ENCODE assay signal across 12 cellular contexts in genomic region chr7:1055491-1056005, GRCh38. TPM values are rescaled to one million over a fixed set of nuclear protein-coding genes. Genes with fewer than 3 reads are reported as not detected.
A peak's percentile ranks its signal among the peaks of the same experiment; 100 is the strongest.
DNase-seq lines count a peak whose midpoint lies in the region; ATAC-seq, FAIRE-seq and TF ChIP-seq lines count a peak whose summit lies in the region.
"Had no signal": no experiment of that assay in that cellular context is flagged by ENCODE, and none has a peak within 500 bp of the region (broad histone marks: within the 10 kb centered on the region; RNA-seq: fewer than 3 reads in every experiment).

No MANE protein-coding gene starts in this region.

- POLR2A ChIA-PET in naive thymus-derived CD4-positive, alpha-beta T cell (lab: Charles Lee) = interaction anchor here (1.0 to 4.1 kb wide), 6 partner anchors 10 to 80 kb away, joined by 3 to 52 read pairs (median 9); partner anchors contain the start of genes COX19 and GPR146

- H3K27ac Mint-ChIP-seq in natural killer cell = no peak overlapping the region
- H3K27ac Mint-ChIP-seq in natural killer cell treated with Interleukin-12 subunit alpha and Interleukin-12 subunit beta and Interleukin-15 and Interleukin-18, amount 100 ng/mL, for 72 hours = no peak overlapping the region
- no peak overlapping the region for H3K27ac Mint-ChIP-seq in central memory CD8-positive, alpha-beta T cell (ENCODE audit: low read depth)
- H3K27ac Mint-ChIP-seq in naive thymus-derived CD4-positive, alpha-beta T cell = peak overlapping the region; percentile 59 to 93 (median 89)

- H3K4me3 Mint-ChIP-seq in natural killer cell = peak overlapping the region; percentile 4
- no peak overlapping the region for H3K4me3 Mint-ChIP-seq in natural killer cell treated with Interleukin-12 subunit alpha and Interleukin-12 subunit beta and Interleukin-15 and Interleukin-18, amount 100 ng/mL, for 72 hours
- peak overlapping the region; percentile 61 for H3K4me3 Mint-ChIP-seq in central memory CD8-positive, alpha-beta T cell
- H3K4me3 Mint-ChIP-seq in naive thymus-derived CD4-positive, alpha-beta T cell = peak overlapping the region; percentile 86 to 99 (median 93)

- no peaks in the 10 kb centered on the region for H3K9me3 ChIP-seq in naive thymus-derived CD4-positive, alpha-beta T cell (ENCODE audit: control insufficient read depth in 2 of 3, low read length in 3 of 3)
- H3K9me3 ChIP-seq: body of pancreas had no signal

- H3K4me3 ChIP-seq in naive thymus-derived CD4-positive, alpha-beta T cell (ENCODE audit: low read length) = peak overlapping the region; percentile 68
- H3K4me3 ChIP-seq: body of pancreas had no signal

- peaks cover 0 to 8% of the 10 kb centered on the region in 2 donors for H3K27me3 Mint-ChIP-seq in natural killer cell (ENCODE audit: low read depth in 2 of 2)
- H3K27me3 Mint-ChIP-seq in natural killer cell treated with Interleukin-12 subunit alpha and Interleukin-12 subunit beta and Interleukin-15 and Interleukin-18, amount 100 ng/mL, for 72 hours = peaks cover 0 to 4% of the 10 kb centered on the region in 2 donors
- H3K27me3 Mint-ChIP-seq in central memory CD8-positive, alpha-beta T cell = no peaks in the 10 kb centered on the region
- no peaks in the 10 kb centered on the region for H3K27me3 Mint-ChIP-seq in naive thymus-derived CD4-positive, alpha-beta T cell

- no peak for ATAC-seq in natural killer cell
- no peak for ATAC-seq in natural killer cell treated with Interleukin-12 subunit alpha and Interleukin-12 subunit beta and Interleukin-15 and Interleukin-18, amount 100 ng/mL, for 72 hours
- no peak for ATAC-seq in central memory CD8-positive, alpha-beta T cell (replicated peaks; ENCODE audit: extremely low read depth, poor library complexity, severe bottlenecking)
- peak; percentile 10 for ATAC-seq in naive thymus-derived CD4-positive, alpha-beta T cell
- no peak for ATAC-seq in GM19023 (IDR thresholded peaks at IDR 0.05; ENCODE audit: unreplicated experiment)
- no peak for ATAC-seq in HG03460 (IDR thresholded peaks at IDR 0.05; ENCODE audit: unreplicated experiment)
- ATAC-seq: body of pancreas had no signal

- H3K36me3 Mint-ChIP-seq in natural killer cell = no peaks in the 10 kb centered on the region
- no peaks in the 10 kb centered on the region for H3K36me3 Mint-ChIP-seq in natural killer cell treated with Interleukin-12 subunit alpha and Interleukin-12 subunit beta and Interleukin-15 and Interleukin-18, amount 100 ng/mL, for 72 hours
- H3K36me3 Mint-ChIP-seq in central memory CD8-positive, alpha-beta T cell (ENCODE audit: insufficient read depth) = no peaks in the 10 kb centered on the region
- peaks cover 0 to 9% (median 0%) of the 10 kb centered on the region in 5 donors for H3K36me3 Mint-ChIP-seq in naive thymus-derived CD4-positive, alpha-beta T cell

- DNase-seq in natural killer cell (no peak), frontal cortex (ENCODE audit: low spot score in 2 of 2) (no peak)
- DNase-seq in natural killer cell treated with Interleukin-12 subunit alpha and Interleukin-12 subunit beta and Interleukin-15 and Interleukin-18, amount 100 ng/mL, for 72 hours (ENCODE audit: low spot score) = no peak
- DNase-seq in central memory CD8-positive, alpha-beta T cell (ENCODE audit: low spot score in 2 of 2) = no peak
- peak in 1 of 9 donors; percentile 19 for DNase-seq in naive thymus-derived CD4-positive, alpha-beta T cell
- DNase-seq in stimulated activated CD4-positive, alpha-beta T cell treated with anti-CD3 and anti-CD28 coated beads, Interleukin-4, amount 100 ng/mL, for 1 hour = no peak
- DNase-seq: NCI-H1048, NCI-H524 treated with DMSO at 0.1 percent for 48 hours had no signal

- CTCF ChIA-PET in naive thymus-derived CD4-positive, alpha-beta T cell (lab: Charles Lee) = interaction anchor here (1.5 to 4.8 kb wide), 3 partner anchors 10 to 61 kb away, joined by 10 to 42 read pairs (median 16); partner anchors contain the start of gene GPR146

- FAIRE-seq in frontal cortex (lab: Jason Lieb, UNC) = no peak

- H3K27me3 ChIP-seq in naive thymus-derived CD4-positive, alpha-beta T cell (ENCODE audit: control insufficient read depth in 2 of 2, insufficient read depth in 2 of 2, low read length in 2 of 2) = no peaks in the 10 kb centered on the region
- H3K27me3 ChIP-seq: body of pancreas had no signal

- H3K36me3 ChIP-seq in naive thymus-derived CD4-positive, alpha-beta T cell (ENCODE audit: control insufficient read depth in 2 of 3, insufficient read depth in 3 of 3, low read length in 3 of 3) = peaks cover 0 to 11% (median 0%) of the 10 kb centered on the region in 3 experiments

- H3K4me1 Mint-ChIP-seq in natural killer cell = peaks cover 10 to 32% of the 10 kb centered on the region in 2 donors
- peaks cover 6 to 21% of the 10 kb centered on the region in 2 donors for H3K4me1 Mint-ChIP-seq in natural killer cell treated with Interleukin-12 subunit alpha and Interleukin-12 subunit beta and Interleukin-15 and Interleukin-18, amount 100 ng/mL, for 72 hours (ENCODE audit: low read depth in 2 of 2)
- no peaks in the 10 kb centered on the region for H3K4me1 Mint-ChIP-seq in central memory CD8-positive, alpha-beta T cell
- peaks cover 17 to 61% (median 36%) of the 10 kb centered on the region in 7 donors for H3K4me1 Mint-ChIP-seq in naive thymus-derived CD4-positive, alpha-beta T cell

- H3K4me1 ChIP-seq in naive thymus-derived CD4-positive, alpha-beta T cell (ENCODE audit: control insufficient read depth in 2 of 2, insufficient read depth in 2 of 2, low read length in 2 of 2) = peaks cover 0 to 25% of the 10 kb centered on the region in 2 donors
- H3K4me1 ChIP-seq: parathyroid adenoma had no signal

- peak overlapping the region; percentile 71 for H3K27ac ChIP-seq in naive thymus-derived CD4-positive, alpha-beta T cell (ENCODE audit: low read depth, low read length)
- H3K27ac ChIP-seq: parathyroid adenoma had no signal

- H3K9me3 Mint-ChIP-seq in natural killer cell = no peaks in the 10 kb centered on the region
- H3K9me3 Mint-ChIP-seq in natural killer cell treated with Interleukin-12 subunit alpha and Interleukin-12 subunit beta and Interleukin-15 and Interleukin-18, amount 100 ng/mL, for 72 hours = no peaks in the 10 kb centered on the region
- no peaks in the 10 kb centered on the region for H3K9me3 Mint-ChIP-seq in central memory CD8-positive, alpha-beta T cell
- H3K9me3 Mint-ChIP-seq in naive thymus-derived CD4-positive, alpha-beta T cell = no peaks in the 10 kb centered on the region

- intact Hi-C loops in natural killer cell (cut with micrococcal nuclease) = no loop called here
- intact Hi-C loops in naive thymus-derived CD4-positive, alpha-beta T cell (cut with micrococcal nuclease) = loop anchor here in 1 of 2 donors (1.0 kb wide), 2 partner anchors 11 to 27 kb away; partner anchors contain the start of gene GPR146

- TF ChIP-seq CTCF in natural killer cell (IDR thresholded peaks at IDR 0.05) = no peak

RNA-seq across cellular contexts. Expression of gene GPR146, which starts 11.2 kb away (rescaled TPM):
- 1 to 10 TPM; 2.3 to 4.5 (median 2.5) TPM for total RNA-seq in natural killer cell
- total RNA-seq in natural killer cell treated with Interleukin-12 subunit alpha and Interleukin-12 subunit beta and Interleukin-15 and Interleukin-18, amount 100 ng/mL, for 72 hours = 1 to 10 TPM in 1 of 2 donors, under 1 TPM in 1; 0.89 to 8.1 TPM
- total RNA-seq in naive thymus-derived CD4-positive, alpha-beta T cell = 10 to 100 TPM; 10.1 to 26.5 (median 15.9) TPM
- 10 to 100 TPM; 13.5 to 16.9 TPM for polyA plus RNA-seq in naive thymus-derived CD4-positive, alpha-beta T cell
- total RNA-seq in frontal cortex = 0.82 TPM

RNA-seq across cellular contexts. Expression of gene GPER1, which starts 32.4 kb away (rescaled TPM):
- under 1 TPM in 2 of 3 donors, not detected in 1; 0.25 to 0.26 TPM for total RNA-seq in natural killer cell
- not detected for total RNA-seq in natural killer cell treated with Interleukin-12 subunit alpha and Interleukin-12 subunit beta and Interleukin-15 and Interleukin-18, amount 100 ng/mL, for 72 hours
- 1 to 10 TPM in 1 of 5 experiments, under 1 TPM in 1, not detected in 3; 0.13 to 1.3 TPM for total RNA-seq in naive thymus-derived CD4-positive, alpha-beta T cell
- under 1 TPM; 0.21 to 0.47 TPM for polyA plus RNA-seq in naive thymus-derived CD4-positive, alpha-beta T cell
- total RNA-seq in frontal cortex = 1.6 TPM

Comparison
In these comparisons a context has a peak if more than half of its experiments do, and no peak if none do; other contexts are left out.
1. H3K27ac Mint-ChIP-seq: peak in naive thymus-derived CD4-positive, alpha-beta T cell (9 of 9); none in natural killer cell (0 of 2), natural killer cell treated with Interleukin-12 subunit alpha and Interleukin-12 subunit beta and Interleukin-15 and Interleukin-18, amount 100 ng/mL, for 72 hours (0 of 2) and central memory CD8-positive, alpha-beta T cell (single experiment).